1 cellular context compared by ENCODE assay signal in the genomic region with DNA sequence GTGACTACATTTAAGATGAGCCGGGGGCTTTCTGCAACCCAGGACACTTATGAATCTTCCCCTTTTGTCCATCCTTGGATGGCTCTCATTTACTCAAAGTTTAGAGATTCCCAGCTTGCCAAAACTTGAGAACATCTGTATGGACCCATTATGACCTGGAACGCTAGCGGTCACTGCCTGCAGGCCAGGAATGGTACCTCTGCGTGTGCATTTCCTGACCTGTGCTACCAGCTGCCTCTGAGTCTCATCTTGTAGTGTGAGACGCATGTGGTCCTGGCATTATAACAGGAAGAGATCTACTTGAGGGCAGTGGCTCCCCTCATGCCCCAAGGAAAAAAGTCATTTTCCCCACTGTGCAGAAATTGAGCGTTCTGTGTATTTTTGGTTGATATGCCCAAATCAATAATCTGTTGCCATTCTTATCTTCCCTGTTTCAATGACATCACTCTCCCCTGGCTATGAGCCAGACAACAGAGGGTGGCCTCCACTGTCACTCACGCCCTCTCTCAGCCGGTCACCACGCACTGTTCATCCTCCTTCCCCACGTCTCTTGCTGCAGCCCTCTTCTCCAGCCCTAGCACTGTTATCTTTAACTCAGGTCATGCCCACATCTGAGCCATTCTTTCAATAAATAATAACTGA.
TF ChIP-seq lines count a peak whose summit lies in the region.

No MANE protein-coding gene starts in this region.

TF ChIP-seq in HepG2, 621 proteins besides CTCF, POLR2A, EP300 and RAD21 (continued from another document):
- TF ChIP-seq, protein P1, sequence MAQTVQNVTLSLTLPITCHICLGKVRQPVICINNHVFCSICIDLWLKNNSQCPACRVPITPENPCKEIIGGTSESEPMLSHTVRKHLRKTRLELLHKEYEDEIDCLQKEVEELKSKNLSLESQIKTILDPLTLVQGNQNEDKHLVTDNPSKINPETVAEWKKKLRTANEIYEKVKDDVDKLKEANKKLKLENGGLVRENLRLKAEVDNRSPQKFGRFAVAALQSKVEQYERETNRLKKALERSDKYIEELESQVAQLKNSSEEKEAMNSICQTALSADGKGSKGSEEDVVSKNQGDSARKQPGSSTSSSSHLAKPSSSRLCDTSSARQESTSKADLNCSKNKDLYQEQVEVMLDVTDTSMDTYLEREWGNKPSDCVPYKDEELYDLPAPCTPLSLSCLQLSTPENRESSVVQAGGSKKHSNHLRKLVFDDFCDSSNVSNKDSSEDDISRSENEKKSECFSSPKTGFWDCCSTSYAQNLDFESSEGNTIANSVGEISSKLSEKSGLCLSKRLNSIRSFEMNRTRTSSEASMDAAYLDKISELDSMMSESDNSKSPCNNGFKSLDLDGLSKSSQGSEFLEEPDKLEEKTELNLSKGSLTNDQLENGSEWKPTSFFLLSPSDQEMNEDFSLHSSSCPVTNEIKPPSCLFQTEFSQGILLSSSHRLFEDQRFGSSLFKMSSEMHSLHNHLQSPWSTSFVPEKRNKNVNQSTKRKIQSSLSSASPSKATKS (CRISPR knock-in tag; IDR thresholded peaks at IDR 0.05), result no peak
- TF ChIP-seq POGK (CRISPR knock-in tag; conservative IDR thresholded peaks at IDR 0.05), result no peak
- no peak for TF ChIP-seq MEF2D (CRISPR knock-in tag; IDR thresholded peaks at IDR 0.05)
- 0 out of 2 replicates have a peak, but pooled peaks have one; percentile 47 for TF ChIP-seq JUN (CRISPR knock-in tag; IDR thresholded peaks at IDR 0.05)
- no peak for TF ChIP-seq ZNF274 (CRISPR knock-in tag; IDR thresholded peaks at IDR 0.05)
- peak; percentile 19; the same call in 1 of the 2 replicates for TF ChIP-seq TFAP4 (IDR thresholded peaks at IDR 0.05; ENCODE audit: borderline replicate concordance, low read depth)
- TF ChIP-seq, protein P2, sequence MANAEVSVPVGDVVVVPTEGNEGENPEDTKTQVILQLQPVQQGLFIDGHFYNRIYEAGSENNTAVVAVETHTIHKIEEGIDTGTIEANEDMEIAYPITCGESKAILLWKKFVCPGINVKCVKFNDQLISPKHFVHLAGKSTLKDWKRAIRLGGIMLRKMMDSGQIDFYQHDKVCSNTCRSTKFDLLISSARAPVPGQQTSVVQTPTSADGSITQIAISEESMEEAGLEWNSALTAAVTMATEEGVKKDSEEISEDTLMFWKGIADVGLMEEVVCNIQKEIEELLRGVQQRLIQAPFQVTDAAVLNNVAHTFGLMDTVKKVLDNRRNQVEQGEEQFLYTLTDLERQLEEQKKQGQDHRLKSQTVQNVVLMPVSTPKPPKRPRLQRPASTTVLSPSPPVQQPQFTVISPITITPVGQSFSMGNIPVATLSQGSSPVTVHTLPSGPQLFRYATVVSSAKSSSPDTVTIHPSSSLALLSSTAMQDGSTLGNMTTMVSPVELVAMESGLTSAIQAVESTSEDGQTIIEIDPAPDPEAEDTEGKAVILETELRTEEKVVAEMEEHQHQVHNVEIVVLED (CRISPR knock-in tag; IDR thresholded peaks at IDR 0.05; ENCODE audit: borderline replicate concordance), result no peak
- TF ChIP-seq SATB2 (CRISPR knock-in tag; IDR thresholded peaks at IDR 0.05), result no peak
- TF ChIP-seq ATF7 (IDR thresholded peaks at IDR 0.05), result peak; percentile 61; the same call in 1 of the 2 replicates
- TF ChIP-seq ATF7 (CRISPR knock-in tag; IDR thresholded peaks at IDR 0.05), result peak; percentile 80; the same call in 1 of the 2 replicates
- TF ChIP-seq SSRP1 (CRISPR knock-in tag; IDR thresholded peaks at IDR 0.05), result no peak
- TF ChIP-seq ZBTB3 (CRISPR knock-in tag; IDR thresholded peaks at IDR 0.05; ENCODE audit: borderline replicate concordance, low read depth), result no peak
- TF ChIP-seq SALL1 (CRISPR knock-in tag; IDR thresholded peaks at IDR 0.05), result peak; percentile 40; the same call in 1 of the 2 replicates
- TF ChIP-seq SNAPC2 (CRISPR knock-in tag; IDR thresholded peaks at IDR 0.05), result no peak
- no peak for TF ChIP-seq GFI1 (CRISPR knock-in tag; IDR thresholded peaks at IDR 0.05; ENCODE audit: borderline replicate concordance)
- no peak for TF ChIP-seq ZNF260 (CRISPR knock-in tag; IDR thresholded peaks at IDR 0.05; ENCODE audit: borderline replicate concordance, low read depth)
- no peak for TF ChIP-seq ZNF737 (CRISPR knock-in tag; IDR thresholded peaks at IDR 0.05; ENCODE audit: borderline replicate concordance)
- TF ChIP-seq, protein P3, sequence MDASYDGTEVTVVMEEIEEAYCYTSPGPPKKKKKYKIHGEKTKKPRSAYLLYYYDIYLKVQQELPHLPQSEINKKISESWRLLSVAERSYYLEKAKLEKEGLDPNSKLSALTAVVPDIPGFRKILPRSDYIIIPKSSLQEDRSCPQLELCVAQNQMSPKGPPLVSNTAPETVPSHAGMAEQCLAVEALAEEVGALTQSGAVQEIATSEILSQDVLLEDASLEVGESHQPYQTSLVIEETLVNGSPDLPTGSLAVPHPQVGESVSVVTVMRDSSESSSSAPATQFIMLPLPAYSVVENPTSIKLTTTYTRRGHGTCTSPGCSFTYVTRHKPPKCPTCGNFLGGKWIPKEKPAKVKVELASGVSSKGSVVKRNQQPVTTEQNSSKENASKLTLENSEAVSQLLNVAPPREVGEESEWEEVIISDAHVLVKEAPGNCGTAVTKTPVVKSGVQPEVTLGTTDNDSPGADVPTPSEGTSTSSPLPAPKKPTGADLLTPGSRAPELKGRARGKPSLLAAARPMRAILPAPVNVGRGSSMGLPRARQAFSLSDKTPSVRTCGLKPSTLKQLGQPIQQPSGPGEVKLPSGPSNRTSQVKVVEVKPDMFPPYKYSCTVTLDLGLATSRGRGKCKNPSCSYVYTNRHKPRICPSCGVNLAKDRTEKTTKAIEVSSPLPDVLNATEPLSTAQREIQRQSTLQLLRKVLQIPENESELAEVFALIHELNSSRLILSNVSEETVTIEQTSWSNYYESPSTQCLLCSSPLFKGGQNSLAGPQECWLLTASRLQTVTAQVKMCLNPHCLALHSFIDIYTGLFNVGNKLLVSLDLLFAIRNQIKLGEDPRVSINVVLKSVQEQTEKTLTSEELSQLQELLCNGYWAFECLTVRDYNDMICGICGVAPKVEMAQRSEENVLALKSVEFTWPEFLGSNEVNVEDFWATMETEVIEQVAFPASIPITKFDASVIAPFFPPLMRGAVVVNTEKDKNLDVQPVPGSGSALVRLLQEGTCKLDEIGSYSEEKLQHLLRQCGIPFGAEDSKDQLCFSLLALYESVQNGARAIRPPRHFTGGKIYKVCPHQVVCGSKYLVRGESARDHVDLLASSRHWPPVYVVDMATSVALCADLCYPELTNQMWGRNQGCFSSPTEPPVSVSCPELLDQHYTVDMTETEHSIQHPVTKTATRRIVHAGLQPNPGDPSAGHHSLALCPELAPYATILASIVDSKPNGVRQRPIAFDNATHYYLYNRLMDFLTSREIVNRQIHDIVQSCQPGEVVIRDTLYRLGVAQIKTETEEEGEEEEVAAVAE (CRISPR knock-in tag; IDR thresholded peaks at IDR 0.05; ENCODE audit: borderline replicate concordance), result no peak
- no peak for TF ChIP-seq SNAPC5 (CRISPR knock-in tag; IDR thresholded peaks at IDR 0.05; ENCODE audit: borderline replicate concordance)
- TF ChIP-seq IRF2 (CRISPR knock-in tag; IDR thresholded peaks at IDR 0.05), result no peak
- TF ChIP-seq RXRB (CRISPR knock-in tag; IDR thresholded peaks at IDR 0.05; ENCODE audit: borderline replicate concordance), result 0 out of 2 replicates have a peak, but pooled peaks have one; percentile 8
- TF ChIP-seq ZNF674 (CRISPR knock-in tag; IDR thresholded peaks at IDR 0.05; ENCODE audit: low read depth), result no peak
- TF ChIP-seq TBX3 (IDR thresholded peaks at IDR 0.05; ENCODE audit: borderline replicate concordance), result no peak
- no peak for TF ChIP-seq ZNF180 (CRISPR knock-in tag; IDR thresholded peaks at IDR 0.05; ENCODE audit: borderline replicate concordance, low read depth)
- peak; percentile 45; the same call in 1 of the 2 replicates for TF ChIP-seq CREB1 (IDR thresholded peaks at IDR 0.05)
- TF ChIP-seq CREB1 (CRISPR knock-in tag; IDR thresholded peaks at IDR 0.05), result peak; percentile 21; the same call in 1 of the 2 replicates
- TF ChIP-seq HOXA3 (CRISPR knock-in tag; IDR thresholded peaks at IDR 0.05), result 0 out of 2 replicates have a peak, but pooled peaks have one; percentile 10
- TF ChIP-seq HNRNPH1 (optimal IDR thresholded peaks at IDR 0.05; ENCODE audit: low read depth, low read length), result no peak
- no peak for TF ChIP-seq NFIB (CRISPR knock-in tag; IDR thresholded peaks at IDR 0.05; ENCODE audit: borderline replicate concordance)
- TF ChIP-seq HMG20A (CRISPR knock-in tag; IDR thresholded peaks at IDR 0.05; ENCODE audit: borderline replicate concordance), result peak; percentile 9; the same call in 1 of the 2 replicates
- 0 out of 2 replicates have a peak, but pooled peaks have one; percentile 26 for TF ChIP-seq TBX2 (CRISPR knock-in tag; IDR thresholded peaks at IDR 0.05; ENCODE audit: borderline replicate concordance)
- TF ChIP-seq PAF1 (CRISPR knock-in tag; IDR thresholded peaks at IDR 0.05), result no peak
- no peak for TF ChIP-seq LRRFIP1 (CRISPR knock-in tag; conservative IDR thresholded peaks at IDR 0.05)
- TF ChIP-seq MTF1 (CRISPR knock-in tag; IDR thresholded peaks at IDR 0.05), result no peak
- TF ChIP-seq, protein P4, sequence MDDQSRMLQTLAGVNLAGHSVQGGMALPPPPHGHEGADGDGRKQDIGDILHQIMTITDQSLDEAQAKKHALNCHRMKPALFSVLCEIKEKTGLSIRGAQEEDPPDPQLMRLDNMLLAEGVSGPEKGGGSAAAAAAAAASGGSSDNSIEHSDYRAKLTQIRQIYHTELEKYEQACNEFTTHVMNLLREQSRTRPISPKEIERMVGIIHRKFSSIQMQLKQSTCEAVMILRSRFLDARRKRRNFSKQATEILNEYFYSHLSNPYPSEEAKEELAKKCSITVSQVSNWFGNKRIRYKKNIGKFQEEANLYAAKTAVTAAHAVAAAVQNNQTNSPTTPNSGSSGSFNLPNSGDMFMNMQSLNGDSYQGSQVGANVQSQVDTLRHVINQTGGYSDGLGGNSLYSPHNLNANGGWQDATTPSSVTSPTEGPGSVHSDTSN (CRISPR knock-in tag; IDR thresholded peaks at IDR 0.05; ENCODE audit: borderline replicate concordance), result no peak
- TF ChIP-seq BHLHE40 (IDR thresholded peaks at IDR 0.05; ENCODE audit: low read length), result no peak
- peak; percentile 49 for TF ChIP-seq FOSL2 (CRISPR knock-in tag; IDR thresholded peaks at IDR 0.05)
